8 cellular contexts compared by ENCODE assay signal in the genomic region with DNA sequence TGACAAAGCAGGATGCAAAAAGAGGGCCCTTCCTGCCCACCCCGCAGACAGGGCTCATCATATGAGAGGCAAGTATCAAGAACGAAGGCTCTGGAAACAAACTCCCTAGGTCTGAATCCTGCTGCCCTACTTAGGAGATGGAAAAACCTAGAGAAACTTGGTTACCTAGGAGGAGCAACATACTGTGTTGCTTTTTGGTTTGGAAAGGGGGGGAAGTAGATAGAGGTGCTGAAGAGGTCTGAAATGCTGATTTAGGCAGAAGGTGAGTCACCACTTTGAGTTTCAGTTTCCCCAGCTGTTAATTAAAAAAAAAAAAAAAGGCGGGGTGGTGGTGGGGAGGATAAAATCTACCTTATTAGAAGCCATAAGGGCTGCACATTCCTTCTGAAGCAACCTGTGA. TPM values are rescaled to one million over a fixed set of nuclear protein-coding genes. Genes with fewer than 3 reads are reported as not detected.
DNase-seq lines count a peak whose midpoint lies in the region; ATAC-seq and TF ChIP-seq lines count a peak whose summit lies in the region.

No MANE protein-coding gene starts in this region.

- DNase-seq in activated naive CD4-positive, alpha-beta T cell treated with anti-CD3 and anti-CD28 coated beads, Interleukin-2, amount 10 ng/mL, durations not matched to agents 7 days and 5 days, result peak; percentile 41
- DNase-seq in activated naive CD4-positive, alpha-beta T cell treated with anti-CD3 and anti-CD28 coated beads, Interleukin-2, amount 50 U/mL, for 16 hours, result no peak
- no peak for DNase-seq in activated naive CD4-positive, alpha-beta T cell treated with anti-CD3 and anti-CD28 coated beads, Interleukin-2, amount 50 U/mL, for 72 hours (ENCODE audit: low spot score in 2 of 2)
- DNase-seq in lower lobe of right lung (no peak), foreskin melanocyte (no peak), superior temporal gyrus (ENCODE audit: extremely low spot score) (no peak), COR-L47 (lab: John Stamatoyannopoulos, UW) (no peak)

- H3K4me3 ChIP-seq in lower lobe of right lung, result peak overlapping the region; percentile 98

- intact Hi-C loops in lower lobe of right lung (cut with DNase I), result no loop called here

- no peaks in the 10 kb centered on the region for H3K9me3 ChIP-seq in lower lobe of right lung

- H3K36me3 ChIP-seq in lower lobe of right lung, result no peaks in the 10 kb centered on the region

- TF ChIP-seq CTCF in lower lobe of right lung (IDR thresholded peaks at IDR 0.05), result no peak

- H3K4me1 Mint-ChIP-seq in activated naive CD4-positive, alpha-beta T cell treated with anti-CD3 and anti-CD28 coated beads, Interleukin-2, amount 10 ng/mL, durations not matched to agents 7 days and 5 days, result peaks cover 41% of the 10 kb centered on the region

- H3K9me3 Mint-ChIP-seq in activated naive CD4-positive, alpha-beta T cell treated with anti-CD3 and anti-CD28 coated beads, Interleukin-2, amount 10 ng/mL, durations not matched to agents 7 days and 5 days, result peaks cover 2% of the 10 kb centered on the region
- H3K9me3 Mint-ChIP-seq in activated naive CD4-positive, alpha-beta T cell treated with anti-CD3 and anti-CD28 coated beads, Interleukin-2, amount 50 U/mL, for 72 hours, result peaks cover 0 to 3% of the 10 kb centered on the region in 2 donors

- no peaks in the 10 kb centered on the region for H3K27me3 ChIP-seq in lower lobe of right lung (ENCODE audit: low read depth)

- H3K27ac ChIP-seq in lower lobe of right lung, result peak overlapping the region; percentile 95

- peak overlapping the region; percentile 96 for H3K27ac Mint-ChIP-seq in activated naive CD4-positive, alpha-beta T cell treated with anti-CD3 and anti-CD28 coated beads, Interleukin-2, amount 10 ng/mL, durations not matched to agents 7 days and 5 days
- peak overlapping the region in 1 of 2 donors; percentile 96 for H3K27ac Mint-ChIP-seq in activated naive CD4-positive, alpha-beta T cell treated with anti-CD3 and anti-CD28 coated beads, Interleukin-2, amount 50 U/mL, for 72 hours

- ATAC-seq in HG03175 (IDR thresholded peaks at IDR 0.05; ENCODE audit: unreplicated experiment) (peak; percentile 45), lower lobe of right lung (peak; percentile 26 to 64)
- peak; percentile 13 to 15 for ATAC-seq in activated naive CD4-positive, alpha-beta T cell treated with anti-CD3 and anti-CD28 coated beads, Interleukin-2, amount 50 U/mL, for 72 hours

- CTCF ChIA-PET in activated naive CD4-positive, alpha-beta T cell treated with anti-CD3 and anti-CD28 coated beads, Interleukin-2, amount 10 ng/mL, durations not matched to agents 7 days and 5 days (lab: Charles Lee), result interaction anchor here (3.4 kb wide), 1 partner anchor 15 kb away, joined by 15 read pairs; no protein-coding TSS in a partner anchor

- peaks cover 82% of the 10 kb centered on the region for H3K4me1 ChIP-seq in lower lobe of right lung

- H3K36me3 Mint-ChIP-seq in activated naive CD4-positive, alpha-beta T cell treated with anti-CD3 and anti-CD28 coated beads, Interleukin-2, amount 10 ng/mL, durations not matched to agents 7 days and 5 days, result peaks cover 16% of the 10 kb centered on the region
- H3K36me3 Mint-ChIP-seq in activated naive CD4-positive, alpha-beta T cell treated with anti-CD3 and anti-CD28 coated beads, Interleukin-2, amount 50 U/mL, for 72 hours, result peaks cover 10 to 11% of the 10 kb centered on the region in 2 donors

- peaks cover 4% of the 10 kb centered on the region for H3K27me3 Mint-ChIP-seq in activated naive CD4-positive, alpha-beta T cell treated with anti-CD3 and anti-CD28 coated beads, Interleukin-2, amount 10 ng/mL, durations not matched to agents 7 days and 5 days

- peak overlapping the region; percentile 87 for H3K4me3 Mint-ChIP-seq in activated naive CD4-positive, alpha-beta T cell treated with anti-CD3 and anti-CD28 coated beads, Interleukin-2, amount 10 ng/mL, durations not matched to agents 7 days and 5 days

RNA-seq across cellular contexts. Expression of gene N4BP1, which starts 1.5 kb away (rescaled TPM):
- total RNA-seq in activated naive CD4-positive, alpha-beta T cell treated with anti-CD3 and anti-CD28 coated beads, Interleukin-2, amount 50 U/mL, for 72 hours, result 10 to 100 TPM; 36.5 to 53.0 TPM
- total RNA-seq in lower lobe of right lung, result 64.9 TPM
